In genomic region chr6:43491750-43492661, GRCh38 we compare ENCODE assay signal across 8 cellular contexts. TPM values are rescaled to one million over a fixed set of nuclear protein-coding genes. Genes with fewer than 3 reads are reported as not detected.
DNase-seq lines count a peak whose midpoint lies in the region; ATAC-seq and TF ChIP-seq lines count a peak whose summit lies in the region.

No MANE protein-coding gene starts in this region.

- peak overlapping the region; percentile 5 for H3K27ac Mint-ChIP-seq in stimulated activated effector memory CD8-positive, alpha-beta T cell treated with anti-CD3 and anti-CD28 coated beads, Interleukin-12 subunit alpha, Interleukin-12 subunit beta, amount 100 ng/mL, for 72 hours
- no peak overlapping the region for H3K27ac Mint-ChIP-seq in activated CD8-positive, alpha-beta T cell treated with anti-CD3 and anti-CD28 coated beads, Interleukin-2, amount 10 ng/mL, durations not matched to agents 7 days and 5 days

- peak; percentile 91 for DNase-seq in right atrium auricular region (ENCODE audit: low spot score)
- DNase-seq in stimulated activated effector memory CD8-positive, alpha-beta T cell treated with anti-CD3 and anti-CD28 coated beads, Interleukin-12 subunit alpha, Interleukin-12 subunit beta, amount 100 ng/mL, for 72 hours (ENCODE audit: low spot score in 2 of 2): no peak
- DNase-seq in activated CD8-positive, alpha-beta T cell treated with anti-CD3 and anti-CD28 coated beads, Interleukin-2, amount 10 ng/mL, durations not matched to agents 7 days and 5 days: no peak
- no peak for DNase-seq in stimulated activated CD4-positive, alpha-beta T cell treated with anti-CD3 and anti-CD28 coated beads, Interleukin-4, amount 100 ng/mL, for 24 hours

- no peaks in the 10 kb centered on the region for H3K27me3 Mint-ChIP-seq in activated CD8-positive, alpha-beta T cell treated with anti-CD3 and anti-CD28 coated beads, Interleukin-2, amount 10 ng/mL, durations not matched to agents 7 days and 5 days (ENCODE audit: low read depth)

- H3K9me3 Mint-ChIP-seq in stimulated activated effector memory CD8-positive, alpha-beta T cell treated with anti-CD3 and anti-CD28 coated beads, Interleukin-12 subunit alpha, Interleukin-12 subunit beta, amount 100 ng/mL, for 72 hours: no peaks in the 10 kb centered on the region
- H3K9me3 Mint-ChIP-seq in activated CD8-positive, alpha-beta T cell treated with anti-CD3 and anti-CD28 coated beads, Interleukin-2, amount 10 ng/mL, durations not matched to agents 7 days and 5 days (ENCODE audit: insufficient read depth): no peaks in the 10 kb centered on the region

- TF ChIP-seq CTCF in HEK293 (tag by site-specific recombination; IDR thresholded peaks at IDR 0.05) (no peak), right atrium auricular region (IDR thresholded peaks at IDR 0.05) (no peak)

- POLR2A ChIA-PET in HEK293 (lab: Yijun Ruan, JAX): interaction anchor here (2.3 kb wide), 1 partner anchor 14 kb away, joined by 8 read pairs; the partner anchor contains the start of gene TJAP1
- POLR2A ChIA-PET in activated CD8-positive, alpha-beta T cell treated with anti-CD3 and anti-CD28 coated beads, Interleukin-2, amount 10 ng/mL, durations not matched to agents 7 days and 5 days (lab: Charles Lee): interaction anchor here (1.2 kb wide), 1 partner anchor 14 kb away, joined by 4 read pairs; the partner anchor contains the start of gene TJAP1

- CTCF ChIA-PET in HEK293 (lab: Yijun Ruan, JAX): interaction anchor here (0.6 to 11.2 kb wide), 2 partner anchors 16 to 75 kb away, joined by 4 to 142 read pairs; partner anchors contain the start of gene LRRC73
- CTCF ChIA-PET in activated CD8-positive, alpha-beta T cell treated with anti-CD3 and anti-CD28 coated beads, Interleukin-2, amount 10 ng/mL, durations not matched to agents 7 days and 5 days (lab: Charles Lee): interaction anchor here (7.5 kb wide), 1 partner anchor 14 kb away, joined by 65 read pairs; no protein-coding TSS in a partner anchor

- ATAC-seq in stimulated activated effector memory CD8-positive, alpha-beta T cell treated with anti-CD3 and anti-CD28 coated beads, Interleukin-12 subunit alpha, Interleukin-12 subunit beta, amount 100 ng/mL, for 72 hours: no peak
- ATAC-seq in activated CD8-positive, alpha-beta T cell treated with anti-CD3 and anti-CD28 coated beads, Interleukin-2, amount 10 ng/mL, durations not matched to agents 7 days and 5 days: no peak
- ATAC-seq in GM21529 (IDR thresholded peaks at IDR 0.05; ENCODE audit: unreplicated experiment) (no peak), GM19035 (IDR thresholded peaks at IDR 0.05; ENCODE audit: unreplicated experiment) (no peak)

- no peak overlapping the region for H3K4me3 Mint-ChIP-seq in stimulated activated effector memory CD8-positive, alpha-beta T cell treated with anti-CD3 and anti-CD28 coated beads, Interleukin-12 subunit alpha, Interleukin-12 subunit beta, amount 100 ng/mL, for 72 hours
- no peak overlapping the region for H3K4me3 Mint-ChIP-seq in activated CD8-positive, alpha-beta T cell treated with anti-CD3 and anti-CD28 coated beads, Interleukin-2, amount 10 ng/mL, durations not matched to agents 7 days and 5 days

- peaks cover 0 to 30% of the 10 kb centered on the region in 2 experiments; a peak in 1 of 3 replicates for H3K36me3 ChIP-seq in HEK293 (ENCODE audit: control insufficient read depth in 2 of 2, insufficient read depth in 1 of 2, low read length in 2 of 2)
- H3K36me3 ChIP-seq in right atrium auricular region: no peaks in the 10 kb centered on the region

- peaks cover 37% of the 10 kb centered on the region for H3K4me1 Mint-ChIP-seq in stimulated activated effector memory CD8-positive, alpha-beta T cell treated with anti-CD3 and anti-CD28 coated beads, Interleukin-12 subunit alpha, Interleukin-12 subunit beta, amount 100 ng/mL, for 72 hours
- peaks cover 20% of the 10 kb centered on the region for H3K4me1 Mint-ChIP-seq in activated CD8-positive, alpha-beta T cell treated with anti-CD3 and anti-CD28 coated beads, Interleukin-2, amount 10 ng/mL, durations not matched to agents 7 days and 5 days (ENCODE audit: low read depth)

- peaks cover 14% of the 10 kb centered on the region for H3K36me3 Mint-ChIP-seq in stimulated activated effector memory CD8-positive, alpha-beta T cell treated with anti-CD3 and anti-CD28 coated beads, Interleukin-12 subunit alpha, Interleukin-12 subunit beta, amount 100 ng/mL, for 72 hours
- no peaks in the 10 kb centered on the region for H3K36me3 Mint-ChIP-seq in activated CD8-positive, alpha-beta T cell treated with anti-CD3 and anti-CD28 coated beads, Interleukin-2, amount 10 ng/mL, durations not matched to agents 7 days and 5 days (ENCODE audit: low read depth)

- no peaks in the 10 kb centered on the region for H3K9me3 ChIP-seq in HEK293 (ENCODE audit: control insufficient read depth, insufficient read depth, low read depth, low read length)
- no peaks in the 10 kb centered on the region for H3K9me3 ChIP-seq in right atrium auricular region

- H3K4me3 ChIP-seq in HEK293 (ENCODE audit: low read depth, low read length) (no peak overlapping the region), right atrium auricular region (no peak overlapping the region)

- H3K27ac ChIP-seq in HEK293 (ENCODE audit: extremely low read depth, low read depth, low read length): no peak overlapping the region
- peak overlapping the region; percentile 92 for H3K27ac ChIP-seq in angular gyrus (ENCODE audit: low read depth, low read length)
- peak overlapping the region; percentile 59 to 79 for H3K27ac ChIP-seq in right atrium auricular region

- H3K27me3 ChIP-seq in right atrium auricular region: no peaks in the 10 kb centered on the region

- peaks cover 7% of the 10 kb centered on the region for H3K4me1 ChIP-seq in HEK293 (ENCODE audit: control insufficient read depth, insufficient read depth, low read length)
- H3K4me1 ChIP-seq in right atrium auricular region: peaks cover 0 to 23% of the 10 kb centered on the region in 2 donors

TF ChIP-seq in HEK293, 187 proteins besides CTCF, POLR2A, EP300 and RAD21:
- peak; percentile 36; the same call in 1 of the 2 replicates for TF ChIP-seq ZFHX2 (tag by site-specific recombination; conservative IDR thresholded peaks at IDR 0.05)
- TF ChIP-seq OVOL3 (tag by site-specific recombination; IDR thresholded peaks at IDR 0.05): no peak
TF ChIP-seq in HEK293: peak in this region for 1.

RNA-seq across cellular contexts. Expression of gene TJAP1, which starts 14.6 kb away (rescaled TPM):
- 10 to 100 TPM; 15.8 to 22.0 TPM for total RNA-seq in right atrium auricular region
- 10 to 100 TPM; 34.7 to 35.5 TPM for total RNA-seq in activated CD8-positive, alpha-beta T cell treated with anti-CD3 and anti-CD28 coated beads, Interleukin-2, amount 10 ng/mL, durations not matched to agents 7 days and 5 days

RNA-seq across cellular contexts. Expression of gene LRRC73, which starts 18.1 kb away (rescaled TPM):
- total RNA-seq in right atrium auricular region: under 1 TPM; 0.41 to 0.90 TPM
- under 1 TPM; 0.26 to 0.55 TPM for total RNA-seq in activated CD8-positive, alpha-beta T cell treated with anti-CD3 and anti-CD28 coated beads, Interleukin-2, amount 10 ng/mL, durations not matched to agents 7 days and 5 days

RNA-seq across cellular contexts. Expression of gene YIPF3, which starts 24.7 kb away (rescaled TPM):
- 100 to 1,000 TPM in 1 of 2 donors, 10 to 100 TPM in 1; 84.0 to 103 TPM for total RNA-seq in right atrium auricular region
- 10 to 100 TPM; 55.6 to 59.0 TPM for total RNA-seq in activated CD8-positive, alpha-beta T cell treated with anti-CD3 and anti-CD28 coated beads, Interleukin-2, amount 10 ng/mL, durations not matched to agents 7 days and 5 days

RNA-seq across cellular contexts. Expression of gene POLR1C, which starts 24.9 kb away (rescaled TPM):
- total RNA-seq in right atrium auricular region: 10 to 100 TPM; 13.5 to 13.9 TPM
- 10 to 100 TPM; 34.7 to 35.4 TPM for total RNA-seq in activated CD8-positive, alpha-beta T cell treated with anti-CD3 and anti-CD28 coated beads, Interleukin-2, amount 10 ng/mL, durations not matched to agents 7 days and 5 days

RNA-seq across cellular contexts. Expression of gene DLK2, which starts 36.7 kb away (rescaled TPM):
- total RNA-seq in right atrium auricular region: 1 to 10 TPM in 1 of 2 donors, not detected in 1; 1.3 TPM
- not detected for total RNA-seq in activated CD8-positive, alpha-beta T cell treated with anti-CD3 and anti-CD28 coated beads, Interleukin-2, amount 10 ng/mL, durations not matched to agents 7 days and 5 days
